Comparison of ENCODE assay signal across 8 cellular contexts in genomic region chr12:108630481-108631207, GRCh38. TPM values are rescaled to one million over a fixed set of nuclear protein-coding genes. Genes with fewer than 3 reads are reported as not detected.
DNase-seq lines count a peak whose midpoint lies in the region; ATAC-seq and TF ChIP-seq lines count a peak whose summit lies in the region.

No MANE protein-coding gene starts in this region.

- H3K27ac Mint-ChIP-seq in activated CD4-positive, alpha-beta T cell treated with anti-CD3 and anti-CD28 coated beads, Interleukin-2, amount 10 ng/mL, durations not matched to agents 24 days and 14 days = peak overlapping the region; percentile 99
- H3K27ac Mint-ChIP-seq in activated B cell treated with CpG ODN at 0.5 μM for 24 hours = peak overlapping the region; percentile 66

- no peak for TF ChIP-seq CTCF in activated B cell treated with CpG ODN at 0.5 μM for 24 hours (IDR thresholded peaks at IDR 0.05)

- peak; percentile 69 for DNase-seq in activated CD4-positive, alpha-beta T cell treated with anti-CD3 and anti-CD28 coated beads, Interleukin-2, amount 10 ng/mL, durations not matched to agents 24 days and 14 days
- no peak for DNase-seq in activated CD4-positive, alpha-beta T cell treated with anti-CD3 and anti-CD28 coated beads, Interleukin-2, amount 50 U/mL, for 4 hours
- DNase-seq in activated B cell treated with CpG ODN at 0.5 μM for 24 hours = no peak
- DNase-seq in foreskin melanocyte = peak; percentile 88
- no peak for DNase-seq in ACHN
- DNase-seq in activated CD4-positive, CD25-positive, alpha-beta regulatory T cell (lab: John Stamatoyannopoulos, UW) = no peak

- H3K27me3 Mint-ChIP-seq in activated CD4-positive, alpha-beta T cell treated with anti-CD3 and anti-CD28 coated beads, Interleukin-2, amount 10 ng/mL, durations not matched to agents 24 days and 14 days = no peaks in the 10 kb centered on the region
- H3K27me3 Mint-ChIP-seq in activated B cell treated with CpG ODN at 0.5 μM for 24 hours = no peaks in the 10 kb centered on the region

- H3K36me3 Mint-ChIP-seq in activated CD4-positive, alpha-beta T cell treated with anti-CD3 and anti-CD28 coated beads, Interleukin-2, amount 10 ng/mL, durations not matched to agents 24 days and 14 days (ENCODE audit: low read depth) = peaks cover 35% of the 10 kb centered on the region
- H3K36me3 Mint-ChIP-seq in activated B cell treated with CpG ODN at 0.5 μM for 24 hours (ENCODE audit: low read depth) = peaks cover 4% of the 10 kb centered on the region

- no peaks in the 10 kb centered on the region for H3K9me3 Mint-ChIP-seq in activated CD4-positive, alpha-beta T cell treated with anti-CD3 and anti-CD28 coated beads, Interleukin-2, amount 10 ng/mL, durations not matched to agents 24 days and 14 days
- H3K9me3 Mint-ChIP-seq in activated B cell treated with CpG ODN at 0.5 μM for 24 hours = no peaks in the 10 kb centered on the region

- CTCF ChIA-PET in activated B cell treated with CpG ODN at 0.5 μM for 24 hours (lab: Charles Lee) = interaction anchor here (0.6 to 2.6 kb wide), 3 partner anchors 13 to 62 kb away, joined by 3 to 19 read pairs (median 4); no protein-coding TSS in a partner anchor

- peak overlapping the region; percentile 98 for H3K4me3 Mint-ChIP-seq in activated CD4-positive, alpha-beta T cell treated with anti-CD3 and anti-CD28 coated beads, Interleukin-2, amount 10 ng/mL, durations not matched to agents 24 days and 14 days
- H3K4me3 Mint-ChIP-seq in activated B cell treated with CpG ODN at 0.5 μM for 24 hours = peak overlapping the region; percentile 19

- POLR2A ChIA-PET in activated B cell treated with CpG ODN at 0.5 μM for 24 hours (lab: Charles Lee) = interaction anchor here (1.0 to 14.3 kb wide), 5 partner anchors 10 to 69 kb away, joined by 3 to 182 read pairs (median 118); partner anchors contain the start of genes ISCU and SART3

- intact Hi-C loops in activated CD4-positive, alpha-beta T cell treated with anti-CD3 and anti-CD28 coated beads, Interleukin-2, amount 10 ng/mL, durations not matched to agents 24 days and 14 days (cut with micrococcal nuclease) = loop anchor here (5.0 kb wide), 3 partner anchors 422 to 868 kb away; partner anchors contain the start of genes PRDM4, UNG and USP30
- intact Hi-C loops in activated B cell treated with CpG ODN at 0.5 μM for 24 hours (cut with micrococcal nuclease) = no loop called here

- ATAC-seq in activated B cell treated with CpG ODN at 0.5 μM for 24 hours (ENCODE audit: low read depth) = no peak
- ATAC-seq in GM21367 (IDR thresholded peaks at IDR 0.05; ENCODE audit: unreplicated experiment) = no peak

- in situ Hi-C loops in ACHN (cut with HindIII; ENCODE audit: low pct_ligation_motif_present, low pct_unique_long_range_greater_than_20kb, low sequenced_read_pairs) = no loop called here

- peak overlapping the region; percentile 9 for H3K27ac ChIP-seq in temporal lobe (ENCODE audit: low read depth, low read length)

- H3K4me1 Mint-ChIP-seq in activated CD4-positive, alpha-beta T cell treated with anti-CD3 and anti-CD28 coated beads, Interleukin-2, amount 10 ng/mL, durations not matched to agents 24 days and 14 days = peaks cover 71% of the 10 kb centered on the region
- H3K4me1 Mint-ChIP-seq in activated B cell treated with CpG ODN at 0.5 μM for 24 hours = peaks cover 84% of the 10 kb centered on the region

RNA-seq across cellular contexts. Expression of gene SELPLG, which starts 3.0 kb away (rescaled TPM):
- 47.4 and 49.4 TPM in 2 replicates for total RNA-seq in activated CD4-positive, alpha-beta T cell treated with anti-CD3 and anti-CD28 coated beads, Interleukin-2, amount 10 ng/mL, durations not matched to agents 24 days and 14 days
- total RNA-seq in activated B cell treated with CpG ODN at 0.5 μM for 24 hours (1.8 and 2.0 TPM in 2 replicates), temporal lobe (1.2 TPM)

RNA-seq across cellular contexts. Expression of gene TMEM119, which starts 32.8 kb away (rescaled TPM):
- total RNA-seq in activated CD4-positive, alpha-beta T cell treated with anti-CD3 and anti-CD28 coated beads, Interleukin-2, amount 10 ng/mL, durations not matched to agents 24 days and 14 days = 0.47 TPM in 1 of 2 replicates, not detected in the other
- total RNA-seq in activated B cell treated with CpG ODN at 0.5 μM for 24 hours (not detected in 2 replicates), temporal lobe (0.74 TPM)

Comparison
In these comparisons a context has a peak if more than half of its experiments do, and no peak if none do; other contexts are left out.
1. DNase-seq: peak in activated CD4-positive, alpha-beta T cell treated with anti-CD3 and anti-CD28 coated beads, Interleukin-2, amount 10 ng/mL, durations not matched to agents 24 days and 14 days (single experiment) and foreskin melanocyte (single experiment); none in activated CD4-positive, alpha-beta T cell treated with anti-CD3 and anti-CD28 coated beads, Interleukin-2, amount 50 U/mL, for 4 hours (0 of 2), activated B cell treated with CpG ODN at 0.5 μM for 24 hours (single experiment), ACHN (single experiment) and activated CD4-positive, CD25-positive, alpha-beta regulatory T cell (0 of 4).
2. RNA of gene SELPLG, which starts 3.0 kb away (total RNA-seq): 47.4 to 49.4 TPM in activated CD4-positive, alpha-beta T cell treated with anti-CD3 and anti-CD28 coated beads, Interleukin-2, amount 10 ng/mL, durations not matched to agents 24 days and 14 days; 1.8 to 2.0 TPM in activated B cell treated with CpG ODN at 0.5 μM for 24 hours and 1.2 TPM in temporal lobe (single experiment); every median in the first group is over 10 times any median in the second.